In the genomic region with DNA sequence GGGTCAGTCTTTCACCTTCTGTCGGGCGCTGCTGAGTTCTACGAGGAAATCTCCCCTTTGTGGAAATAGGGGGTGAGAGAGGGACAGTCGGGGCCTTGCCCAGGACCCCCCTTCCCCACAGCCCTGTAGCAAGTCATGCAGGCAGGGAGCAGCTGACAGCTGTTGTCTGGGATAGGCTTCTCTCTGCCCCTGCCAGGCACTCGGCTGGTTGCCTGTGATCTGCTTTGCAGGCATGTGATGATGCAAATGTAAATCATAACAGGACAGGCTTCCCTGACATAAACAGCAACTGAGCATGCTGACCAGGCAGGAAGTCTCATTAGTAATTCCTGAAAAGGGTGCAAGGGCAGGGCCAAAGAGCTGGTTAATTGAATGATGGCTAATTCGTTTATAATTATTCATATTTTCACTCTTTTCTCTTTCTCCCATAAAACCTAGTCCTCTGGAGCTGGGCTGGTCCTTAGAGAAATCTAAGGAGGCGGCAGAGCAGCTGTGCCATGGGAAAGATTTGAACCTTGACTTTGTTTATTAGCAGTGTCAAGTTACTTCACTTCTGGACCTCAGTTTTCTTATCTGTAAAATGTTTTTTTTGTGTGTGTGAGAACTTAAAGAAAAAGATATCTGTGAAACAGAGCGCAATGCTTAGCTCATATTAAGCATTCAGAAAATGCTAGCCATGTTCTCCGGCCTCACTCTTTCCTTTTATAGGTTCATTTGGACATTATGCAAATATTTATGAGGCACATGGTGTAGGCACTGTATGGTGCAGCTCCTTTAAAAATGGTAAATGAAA, we compare ENCODE assay signal across 9 cellular contexts.
DNase-seq lines count a peak whose midpoint lies in the region; ATAC-seq and TF ChIP-seq lines count a peak whose summit lies in the region.
"Had no signal": no experiment of that assay in that cellular context is flagged by ENCODE, and none has a peak within 500 bp of the region (broad histone marks: within the 10 kb centered on the region; RNA-seq: fewer than 3 reads in every experiment).

No MANE protein-coding gene starts in this region.

- H3K27ac ChIP-seq in AG04450 (ENCODE audit: low read depth, low read length) (peak overlapping the region; percentile 54), prostate gland (no peak overlapping the region)
- H3K27ac ChIP-seq: cardiac muscle cell had no signal

- no peaks in the 10 kb centered on the region for H3K36me3 Mint-ChIP-seq in activated naive CD4-positive, alpha-beta T cell treated with anti-CD3 and anti-CD28 coated beads, Interleukin-2, amount 10 ng/mL, durations not matched to agents 7 days and 5 days

- no peaks in the 10 kb centered on the region for H3K4me1 ChIP-seq in prostate gland (replicated peaks)

- intact Hi-C loops in prostate gland (cut with DNase I): no loop called here

- no peak overlapping the region for H3K27ac Mint-ChIP-seq in activated naive CD4-positive, alpha-beta T cell treated with anti-CD3 and anti-CD28 coated beads, Interleukin-2, amount 10 ng/mL, durations not matched to agents 7 days and 5 days

- no peaks in the 10 kb centered on the region for H3K4me1 Mint-ChIP-seq in activated naive CD4-positive, alpha-beta T cell treated with anti-CD3 and anti-CD28 coated beads, Interleukin-2, amount 10 ng/mL, durations not matched to agents 7 days and 5 days

- DNase-seq in AG04450 (ENCODE audit: low read depth, low spot score) (peak; percentile 72), LHCN-M2 (ENCODE audit: low read depth) (peak; percentile 97), dedifferentiated amniotic fluid mesenchymal stem cell (ENCODE audit: extremely low spot score) (peak; percentile 71), medulla oblongata (ENCODE audit: extremely low spot score) (peak; percentile 71), prostate gland (ENCODE audit: low spot score) (no peak)
- no peak for DNase-seq in activated naive CD4-positive, alpha-beta T cell treated with anti-CD3 and anti-CD28 coated beads, Interleukin-2, amount 10 ng/mL, durations not matched to agents 7 days and 5 days
- no peak for DNase-seq in activated CD4-positive, alpha-beta T cell treated with anti-CD3 and anti-CD28 coated beads for 4 hours

- H3K9me3 Mint-ChIP-seq in activated naive CD4-positive, alpha-beta T cell treated with anti-CD3 and anti-CD28 coated beads, Interleukin-2, amount 10 ng/mL, durations not matched to agents 7 days and 5 days: no peaks in the 10 kb centered on the region

- H3K4me3 Mint-ChIP-seq in activated naive CD4-positive, alpha-beta T cell treated with anti-CD3 and anti-CD28 coated beads, Interleukin-2, amount 10 ng/mL, durations not matched to agents 7 days and 5 days: no peak overlapping the region

- no peak for ATAC-seq in GM21737 (IDR thresholded peaks at IDR 0.05; ENCODE audit: unreplicated experiment)

- H3K27me3 Mint-ChIP-seq in activated naive CD4-positive, alpha-beta T cell treated with anti-CD3 and anti-CD28 coated beads, Interleukin-2, amount 10 ng/mL, durations not matched to agents 7 days and 5 days: no peaks in the 10 kb centered on the region

- POLR2A ChIA-PET in AG04450 (lab: Yijun Ruan, JAX): no interaction called here

- no peaks in the 10 kb centered on the region for H3K36me3 ChIP-seq in prostate gland
- H3K36me3 ChIP-seq: cardiac muscle cell had no signal

- no peaks in the 10 kb centered on the region for H3K27me3 ChIP-seq in AG04450 (ENCODE audit: control insufficient read depth, insufficient read depth, low read length)
- H3K27me3 ChIP-seq in prostate gland (replicated peaks; ENCODE audit: insufficient read depth): no peaks in the 10 kb centered on the region
- H3K27me3 ChIP-seq: cardiac muscle cell had no signal

- TF ChIP-seq POLR2A in prostate gland (IDR thresholded peaks at IDR 0.05): no peak

- 62% methylated on average over 9 of the region's 9 CpGs for WGBS in prostate gland

- H3K4me3 ChIP-seq in AG04450 (ENCODE audit: low read depth, low read length): no peak overlapping the region
- H3K4me3 ChIP-seq in prostate gland: no peak overlapping the region
- H3K4me3 ChIP-seq: cardiac muscle cell had no signal

- no peak for TF ChIP-seq CTCF in AG04450 (IDR thresholded peaks at IDR 0.05; ENCODE audit: low read depth, low read length)
- no peak for TF ChIP-seq CTCF in prostate gland (IDR thresholded peaks at IDR 0.05)

- CTCF ChIA-PET in AG04450 (lab: Charles Lee): interaction anchor here (0.9 to 1.9 kb wide), 8 partner anchors 17 to 458 kb away, joined by 4 to 12 read pairs (median 6); no protein-coding TSS in a partner anchor
- CTCF ChIA-PET in activated naive CD4-positive, alpha-beta T cell treated with anti-CD3 and anti-CD28 coated beads, Interleukin-2, amount 10 ng/mL, durations not matched to agents 7 days and 5 days (lab: Charles Lee): interaction anchor here (0.6 to 1.3 kb wide), 2 partner anchors 193 to 252 kb away, joined by 3 read pairs; no protein-coding TSS in a partner anchor

- H3K9me3 ChIP-seq in AG04450 (ENCODE audit: control insufficient read depth, insufficient read depth, low read length): peaks cover 19% of the 10 kb centered on the region
- no peaks in the 10 kb centered on the region for H3K9me3 ChIP-seq in prostate gland

Comparison
In these comparisons a context has a peak if more than half of its experiments do, and no peak if none do; other contexts are left out.
1. DNase-seq: peak in AG04450 (single experiment), LHCN-M2 (single experiment), dedifferentiated amniotic fluid mesenchymal stem cell (single experiment) and medulla oblongata (single experiment); none in activated naive CD4-positive, alpha-beta T cell treated with anti-CD3 and anti-CD28 coated beads, Interleukin-2, amount 10 ng/mL, durations not matched to agents 7 days and 5 days (single experiment), activated CD4-positive, alpha-beta T cell treated with anti-CD3 and anti-CD28 coated beads for 4 hours (0 of 2) and prostate gland (single experiment).